In genomic region chr1:22250724-22251123, GRCh38 we compare ENCODE assay signal across 1 cellular context.
TF ChIP-seq lines count a peak whose summit lies in the region.

No MANE protein-coding gene starts in this region.

TF ChIP-seq in HEK293, 187 proteins besides CTCF, POLR2A, EP300 and RAD21 (continued from another document):
- TF ChIP-seq ZNF280D (tag by site-specific recombination; IDR thresholded peaks at IDR 0.05) (no peak), ZNF239 (tag by site-specific recombination; IDR thresholded peaks at IDR 0.05) (no peak), EGR2 (tag by site-specific recombination; IDR thresholded peaks at IDR 0.05; ENCODE audit: low read depth) (peak; percentile 95), ZNF398 (tag by site-specific recombination; IDR thresholded peaks at IDR 0.05) (peak; percentile 76)
